In the genomic region with DNA sequence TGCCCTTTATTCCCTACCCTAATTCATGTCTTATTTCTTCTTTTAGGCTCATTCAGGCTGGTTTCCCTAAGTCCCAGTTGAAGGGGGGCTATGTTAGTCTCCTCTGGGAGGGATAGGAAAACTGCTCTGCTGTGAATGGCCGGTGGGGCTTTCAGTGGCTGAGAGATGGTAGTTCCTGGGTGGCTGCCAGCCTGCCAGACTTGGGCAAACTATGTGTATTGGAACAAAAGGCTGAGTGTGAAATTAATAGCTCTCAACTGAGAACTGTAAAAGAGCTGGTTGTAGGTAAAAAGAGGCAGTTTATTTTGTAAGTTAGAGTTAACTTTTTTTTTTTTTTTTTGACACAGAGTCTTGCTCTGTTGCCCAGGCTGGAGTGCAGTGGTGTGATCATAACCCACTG, we compare ENCODE assay signal across 11 cellular contexts. TPM values are rescaled to one million over a fixed set of nuclear protein-coding genes. Genes with fewer than 3 reads are reported as not detected.
DNase-seq lines count a peak whose midpoint lies in the region; ATAC-seq and TF ChIP-seq lines count a peak whose summit lies in the region.
"Had no signal": no experiment of that assay in that cellular context is flagged by ENCODE, and none has a peak within 500 bp of the region (broad histone marks: within the 10 kb centered on the region; RNA-seq: fewer than 3 reads in every experiment).

No MANE protein-coding gene starts in this region.

- intact Hi-C loops in A673 (cut with micrococcal nuclease; ENCODE audit: unreplicated experiment): no loop called here
- intact Hi-C loops in left cardiac atrium (cut with DNase I): no loop called here

- H3K4me1 ChIP-seq in A673 (ENCODE audit: insufficient read depth, low read length, poor library complexity, severe bottlenecking) (no peaks in the 10 kb centered on the region), foreskin keratinocyte (peaks cover 16% of the 10 kb centered on the region)

- no peaks in the 10 kb centered on the region for H3K36me3 ChIP-seq in A673 (ENCODE audit: insufficient read depth, low read length, poor library complexity, severe bottlenecking)

- CTCF ChIA-PET in A673 (lab: Charles Lee): no interaction called here

- no peaks in the 10 kb centered on the region for H3K9me3 ChIP-seq in A673 (ENCODE audit: low read depth, low read length, poor library complexity, severe bottlenecking)

- BruUV-seq in A673 (replicated peaks; lab: Mats Ljungman, UMichigan): no TSS peak

- DNase-seq in A673 (ENCODE audit: low spot score) (peak; percentile 43), NCI-H446 (lab: John Stamatoyannopoulos, UW) (peak; percentile 44 to 65), left cardiac atrium (no peak), foreskin keratinocyte (no peak), DMS79 (lab: John Stamatoyannopoulos, UW) (no peak), Kasumi-1 (lab: John Stamatoyannopoulos, UW) (no peak)
- no peak for DNase-seq in activated CD4-positive, alpha-beta T cell treated with anti-CD3 and anti-CD28 coated beads, Interleukin-2, amount 50 U/mL, for 4 hours
- DNase-seq: NCI-H1436, SW 1271 had no signal

- H3K27ac ChIP-seq in A673 (ENCODE audit: low read depth, low read length, poor library complexity, severe bottlenecking): no peak overlapping the region
- H3K27ac ChIP-seq in foreskin keratinocyte: no peak overlapping the region

- TF ChIP-seq CTCF in A673 (conservative IDR thresholded peaks at IDR 0.05; ENCODE audit: low read depth, low read length) (no peak), foreskin keratinocyte (conservative IDR thresholded peaks at IDR 0.05) (no peak)

- H3K4me3 ChIP-seq in A673 (ENCODE audit: low read depth, low read length, poor library complexity, severe bottlenecking): no peak overlapping the region

- no peaks in the 10 kb centered on the region for H3K27me3 ChIP-seq in A673 (replicated peaks; ENCODE audit: insufficient read depth, low read depth, low read length, poor library complexity)
- no peaks in the 10 kb centered on the region for H3K27me3 ChIP-seq in foreskin keratinocyte

- POLR2A ChIA-PET in A673 (lab: Charles Lee; ENCODE audit: low non-redundant PET): no interaction called here

- peak; percentile 5 for ATAC-seq in GM19455 (IDR thresholded peaks at IDR 0.05; ENCODE audit: unreplicated experiment)
- peak; percentile 28 to 41 for ATAC-seq in left cardiac atrium
- ATAC-seq in foreskin keratinocyte: no peak
- ATAC-seq: left colon had no signal

RNA-seq across cellular contexts. Expression of gene ARHGAP10, which starts 28.8 kb away (rescaled TPM):
- 4.3 and 4.8 TPM in 2 replicates for total RNA-seq in A673 (2021)
- total RNA-seq in left cardiac atrium: 10 to 100 TPM; 41.4 to 46.5 TPM
- 25.9 and 26.9 TPM in 2 replicates for total RNA-seq in foreskin keratinocyte
- polyA plus RNA-seq in foreskin keratinocyte: 18.2 and 18.8 TPM in 2 replicates

Comparison
In these comparisons a context has a peak if more than half of its experiments do, and no peak if none do; other contexts are left out.
1. DNase-seq: peak in A673 (single experiment) and NCI-H446 (2 of 2); none in left cardiac atrium (single experiment), foreskin keratinocyte (0 of 2), activated CD4-positive, alpha-beta T cell treated with anti-CD3 and anti-CD28 coated beads, Interleukin-2, amount 50 U/mL, for 4 hours (0 of 2), DMS79 (single experiment) and Kasumi-1 (0 of 2).